In the genomic region with DNA sequence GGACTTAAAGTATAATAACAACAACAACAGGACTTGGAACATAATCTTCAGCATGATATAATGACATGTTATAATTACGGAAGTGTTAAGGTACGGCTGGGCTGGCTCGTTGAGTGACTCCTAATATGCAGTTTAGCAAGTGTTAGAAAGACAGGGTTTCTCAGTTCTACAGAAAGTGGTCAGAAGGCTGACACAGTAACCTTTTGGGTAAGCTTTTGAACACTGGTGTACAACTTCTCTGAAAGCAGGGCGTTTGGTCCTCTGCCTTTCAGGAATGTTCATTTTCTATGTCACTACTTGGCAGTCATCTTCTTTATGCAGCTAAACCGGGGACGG, we compare ENCODE assay signal across 31 cellular contexts.
"Had no signal": no experiment of that assay in that cellular context is flagged by ENCODE, and none has a peak within 500 bp of the region (broad histone marks: within the 10 kb centered on the region; RNA-seq: fewer than 3 reads in every experiment).

No MANE protein-coding gene starts in this region.

- ATAC-seq: activated CD4-positive, CD25-positive, alpha-beta regulatory T cell treated with anti-CD3 and anti-CD28 coated beads, Interleukin-2, amount 50 U/mL, for 24 hours; activated CD8-positive, alpha-beta T cell treated with anti-CD3 and anti-CD28 coated beads for 36 hours; activated T-cell treated with anti-CD3 and anti-CD28 coated beads, Interleukin-2, amount 50 U/mL, for 4 hours; activated T-helper 17 cell treated with anti-CD3 and anti-CD28 coated beads, Interleukin-2, amount 50 U/mL, for 72 hours; body of pancreas; gastroesophageal sphincter had no signal

- H3K4me3 ChIP-seq: body of pancreas, esophagus squamous epithelium, gastroesophageal sphincter had no signal

- FAIRE-seq: colon, endometrium, endothelial cell of umbilical vein, TTC549 had no signal

- H3K27ac ChIP-seq: body of pancreas, epithelial cell of prostate, esophagus squamous epithelium, gastroesophageal sphincter, VCaP had no signal

- H3K4me1 Mint-ChIP-seq: activated B cell treated with CpG ODN at 0.5 μM for 24 hours had no signal

- H3K4me3 Mint-ChIP-seq: activated B cell treated with CpG ODN at 0.5 μM for 24 hours; activated CD8-positive, alpha-beta T cell treated with anti-CD3 and anti-CD28 coated beads for 36 hours; activated naive CD8-positive, alpha-beta T cell; activated T-cell treated with anti-CD3 and anti-CD28 coated beads, Interleukin-2, amount 50 U/mL, for 4 hours; activated T-helper 17 cell treated with anti-CD3 and anti-CD28 coated beads, Interleukin-2, amount 50 U/mL, for 72 hours had no signal

- H3K9me3 Mint-ChIP-seq: activated CD8-positive, alpha-beta T cell treated with anti-CD3 and anti-CD28 coated beads for 36 hours; activated T-cell treated with anti-CD3 and anti-CD28 coated beads, Interleukin-2, amount 50 U/mL, for 4 hours; activated T-helper 17 cell treated with anti-CD3 and anti-CD28 coated beads, Interleukin-2, amount 50 U/mL, for 72 hours had no signal

- H3K27me3 ChIP-seq: body of pancreas, esophagus squamous epithelium, gastroesophageal sphincter had no signal

- H3K27me3 Mint-ChIP-seq: activated B cell treated with CpG ODN at 0.5 μM for 24 hours; activated CD8-positive, alpha-beta T cell treated with anti-CD3 and anti-CD28 coated beads for 36 hours; activated naive CD8-positive, alpha-beta T cell; activated T-helper 17 cell treated with anti-CD3 and anti-CD28 coated beads, Interleukin-2, amount 50 U/mL, for 72 hours had no signal

- H3K4me1 ChIP-seq: body of pancreas, gastroesophageal sphincter had no signal

- H3K9me3 ChIP-seq: body of pancreas had no signal

- H3K27ac Mint-ChIP-seq: activated B cell treated with CpG ODN at 0.5 μM for 24 hours; activated CD8-positive, alpha-beta T cell treated with anti-CD3 and anti-CD28 coated beads for 36 hours; activated naive CD8-positive, alpha-beta T cell; activated T-helper 17 cell treated with anti-CD3 and anti-CD28 coated beads, Interleukin-2, amount 50 U/mL, for 72 hours had no signal

- DNase-seq: activated B cell treated with CpG ODN at 0.5 μM for 24 hours; activated CD4-positive, alpha-beta T cell treated with anti-CD3 and anti-CD28 coated beads for 48 hours; activated CD4-positive, alpha-beta T cell treated with anti-CD3 and anti-CD28 coated beads, Interleukin-2, amount 50 U/mL, for 1 hour; activated CD4-positive, alpha-beta T cell treated with anti-CD3 and anti-CD28 coated beads, Interleukin-2, amount 50 U/mL, for 48 hours; activated CD8-positive, alpha-beta memory T cell treated with anti-CD3 and anti-CD28 coated beads for 24 hours; activated CD8-positive, alpha-beta T cell treated with anti-CD3 and anti-CD28 coated beads for 36 hours; activated effector memory CD4-positive, alpha-beta T cell treated with Interleukin-2 at 50 U/mL for 16 hours; activated gamma-delta T cell treated with Interleukin-2 at 50 U/mL for 16 hours; activated naive CD4-positive, alpha-beta T cell treated with anti-CD3 and anti-CD28 coated beads, Interleukin-2, amount 50 U/mL, for 16 hours; activated naive CD4-positive, alpha-beta T cell treated with Interleukin-2 at 50 U/mL for 16 hours; activated T-cell treated with anti-CD3 and anti-CD28 coated beads, Interleukin-2, amount 50 U/mL, for 4 hours; amniotic stem cell; aorta; body of pancreas; central memory CD4-positive, alpha-beta T cell; cortex of kidney; dermis blood vessel endothelial cell; effector CD8-positive, alpha-beta T cell; esophagus squamous epithelium; foreskin melanocyte; T-helper 2 cell had no signal
